Comparison of ENCODE assay signal across 12 cellular contexts in genomic region chr6:151716446-151717047, GRCh38.
A peak's percentile ranks its signal among the peaks of the same experiment; 100 is the strongest.
DNase-seq lines count a peak whose midpoint lies in the region; ATAC-seq, FAIRE-seq and TF ChIP-seq lines count a peak whose summit lies in the region.
"Had no signal": no experiment of that assay in that cellular context is flagged by ENCODE, and none has a peak within 500 bp of the region (broad histone marks: within the 10 kb centered on the region; RNA-seq: fewer than 3 reads in every experiment).

No MANE protein-coding gene starts in this region.

- H3K9me3 Mint-ChIP-seq in T-helper 1 cell treated with Interleukin-12 subunit alpha and Interleukin-12 subunit beta and Interleukin-4 antibody, amounts not matched to agents 30 μg/mL and 1 μg/mL, for 36 hours = peaks cover 56% of the 10 kb centered on the region

- H3K4me2 ChIP-seq in BLaER1 treated with 17β-estradiol and CSF1 and Interleukin-3, amounts not matched to agents 10 nM and 100 nM = peak overlapping the region in 8 of 11 experiments; percentile 2 to 76 (median 18); a peak in 12 of 22 replicates

- H4K20me1 ChIP-seq in BLaER1 treated with 17β-estradiol and CSF1 and Interleukin-3, amounts not matched to agents 10 nM and 100 nM = no peaks in the 10 kb centered on the region

- peak overlapping the region in 4 of 11 experiments; percentile 10 to 46 (median 27); a peak in 5 of 22 replicates for H3K27ac ChIP-seq in BLaER1 treated with 17β-estradiol and CSF1 and Interleukin-3, amounts not matched to agents 10 nM and 100 nM
- H3K27ac ChIP-seq in kidney (ENCODE audit: low read depth in 2 of 2, low read length in 2 of 2) (no peak overlapping the region), left ventricle myocardium inferior (replicated peaks) (no peak overlapping the region)
- H3K27ac ChIP-seq: neutrophil had no signal

- H3K36me3 Mint-ChIP-seq in T-helper 1 cell treated with Interleukin-12 subunit alpha and Interleukin-12 subunit beta and Interleukin-4 antibody, amounts not matched to agents 30 μg/mL and 1 μg/mL, for 36 hours (ENCODE audit: low read depth) = peaks cover 58% of the 10 kb centered on the region

- ATAC-seq in HG03095 (IDR thresholded peaks at IDR 0.05; ENCODE audit: unreplicated experiment) = no peak
- ATAC-seq: Right ventricle myocardium inferior had no signal

- no peak for FAIRE-seq in kidney (lab: Jason Lieb, UNC)

- no peaks in the 10 kb centered on the region for H3K27me3 ChIP-seq in BLaER1 treated with 17β-estradiol and CSF1 and Interleukin-3, amounts not matched to agents 10 nM and 100 nM
- no peaks in the 10 kb centered on the region for H3K27me3 ChIP-seq in left ventricle myocardium inferior (ENCODE audit: low read depth)
- H3K27me3 ChIP-seq: neutrophil had no signal

- peak; percentile 4 for DNase-seq in EL
- peak; percentile 81 for DNase-seq in kidney
- DNase-seq in DMS79 (lab: John Stamatoyannopoulos, UW) = no peak
- no peak for DNase-seq in left ventricle myocardium inferior
- DNase-seq in T-helper 2 cell = no peak
- DNase-seq: activated CD4-positive, CD25-positive, alpha-beta regulatory T cell had no signal

- no peak overlapping the region for H3K4me3 Mint-ChIP-seq in T-helper 1 cell treated with Interleukin-12 subunit alpha and Interleukin-12 subunit beta and Interleukin-4 antibody, amounts not matched to agents 30 μg/mL and 1 μg/mL, for 36 hours
- H3K4me3 Mint-ChIP-seq: CD14-positive monocyte had no signal

- peak overlapping the region; percentile 68 for H3K27ac Mint-ChIP-seq in T-helper 1 cell treated with Interleukin-12 subunit alpha and Interleukin-12 subunit beta and Interleukin-4 antibody, amounts not matched to agents 30 μg/mL and 1 μg/mL, for 36 hours

- peak overlapping the region in 1 of 11 experiments; percentile 58; a peak in 1 of 22 replicates for H3K9ac ChIP-seq in BLaER1 treated with 17β-estradiol and CSF1 and Interleukin-3, amounts not matched to agents 10 nM and 100 nM
- H3K9ac ChIP-seq in kidney (ENCODE audit: low read length in 2 of 2) = no peak overlapping the region

- peaks cover 33% of the 10 kb centered on the region for H3K4me1 Mint-ChIP-seq in T-helper 1 cell treated with Interleukin-12 subunit alpha and Interleukin-12 subunit beta and Interleukin-4 antibody, amounts not matched to agents 30 μg/mL and 1 μg/mL, for 36 hours (ENCODE audit: low read depth)
- H3K4me1 Mint-ChIP-seq: CD14-positive monocyte had no signal

- no peak overlapping the region for H3K4me3 ChIP-seq in BLaER1 treated with 17β-estradiol and CSF1 and Interleukin-3, amounts not matched to agents 10 nM and 100 nM
- no peak overlapping the region for H3K4me3 ChIP-seq in kidney (ENCODE audit: low read length in 2 of 2)
- H3K4me3 ChIP-seq in left ventricle myocardium inferior = no peak overlapping the region

- peaks cover 0 to 24% (median 8%) of the 10 kb centered on the region in 10 experiments; a peak in 12 of 20 replicates for H3K4me1 ChIP-seq in BLaER1 treated with 17β-estradiol and CSF1 and Interleukin-3, amounts not matched to agents 10 nM and 100 nM
- H3K4me1 ChIP-seq in kidney (ENCODE audit: control insufficient read depth in 1 of 2, insufficient read depth in 1 of 2, low read depth in 1 of 2, low read length in 2 of 2) (peaks cover 0 to 6% of the 10 kb centered on the region in 2 donors), left ventricle myocardium inferior (no peaks in the 10 kb centered on the region)

- peaks cover 11% of the 10 kb centered on the region for H3K27me3 Mint-ChIP-seq in T-helper 1 cell treated with Interleukin-12 subunit alpha and Interleukin-12 subunit beta and Interleukin-4 antibody, amounts not matched to agents 30 μg/mL and 1 μg/mL, for 36 hours (ENCODE audit: low read depth)

- intact Hi-C loops in kidney (cut with DNase I) (no loop called here), left ventricle myocardium inferior (cut with micrococcal nuclease) (no loop called here)

- no peak for TF ChIP-seq CTCF in kidney (IDR thresholded peaks at IDR 0.05; ENCODE audit: borderline replicate concordance, extremely low read depth, insufficient read depth)
- TF ChIP-seq CTCF in left ventricle myocardium inferior (IDR thresholded peaks at IDR 0.05; ENCODE audit: borderline replicate concordance) = no peak

- H3K9me3 ChIP-seq in BLaER1 treated with 17β-estradiol and CSF1 and Interleukin-3, amounts not matched to agents 10 nM and 100 nM (replicated peaks in 1 of 11) = peaks cover 9 to 39% (median 18%) of the 10 kb centered on the region in 11 experiments; a peak in 18 of 22 replicates
- H3K9me3 ChIP-seq in kidney (ENCODE audit: control insufficient read depth in 1 of 2, low read length in 2 of 2) = no peaks in the 10 kb centered on the region
- peaks cover 30% of the 10 kb centered on the region for H3K9me3 ChIP-seq in left ventricle myocardium inferior (replicated peaks)
- H3K9me3 ChIP-seq: neutrophil had no signal

- H3K36me3 ChIP-seq in BLaER1 treated with 17β-estradiol and CSF1 and Interleukin-3, amounts not matched to agents 10 nM and 100 nM = no peaks in the 10 kb centered on the region
- H3K36me3 ChIP-seq in kidney (ENCODE audit: control insufficient read depth in 1 of 2, insufficient read depth in 2 of 2, low read length in 2 of 2) (no peaks in the 10 kb centered on the region), left ventricle myocardium inferior (no peaks in the 10 kb centered on the region)
- H3K36me3 ChIP-seq: neutrophil had no signal

Comparison
In these comparisons a context has a peak if more than half of its experiments do, and no peak if none do; other contexts are left out.
1. DNase-seq: peak in EL (single experiment) and kidney (single experiment); none in DMS79 (single experiment), left ventricle myocardium inferior (single experiment) and T-helper 2 cell (0 of 5).